6 cellular contexts compared by ENCODE assay signal in the genomic region with DNA sequence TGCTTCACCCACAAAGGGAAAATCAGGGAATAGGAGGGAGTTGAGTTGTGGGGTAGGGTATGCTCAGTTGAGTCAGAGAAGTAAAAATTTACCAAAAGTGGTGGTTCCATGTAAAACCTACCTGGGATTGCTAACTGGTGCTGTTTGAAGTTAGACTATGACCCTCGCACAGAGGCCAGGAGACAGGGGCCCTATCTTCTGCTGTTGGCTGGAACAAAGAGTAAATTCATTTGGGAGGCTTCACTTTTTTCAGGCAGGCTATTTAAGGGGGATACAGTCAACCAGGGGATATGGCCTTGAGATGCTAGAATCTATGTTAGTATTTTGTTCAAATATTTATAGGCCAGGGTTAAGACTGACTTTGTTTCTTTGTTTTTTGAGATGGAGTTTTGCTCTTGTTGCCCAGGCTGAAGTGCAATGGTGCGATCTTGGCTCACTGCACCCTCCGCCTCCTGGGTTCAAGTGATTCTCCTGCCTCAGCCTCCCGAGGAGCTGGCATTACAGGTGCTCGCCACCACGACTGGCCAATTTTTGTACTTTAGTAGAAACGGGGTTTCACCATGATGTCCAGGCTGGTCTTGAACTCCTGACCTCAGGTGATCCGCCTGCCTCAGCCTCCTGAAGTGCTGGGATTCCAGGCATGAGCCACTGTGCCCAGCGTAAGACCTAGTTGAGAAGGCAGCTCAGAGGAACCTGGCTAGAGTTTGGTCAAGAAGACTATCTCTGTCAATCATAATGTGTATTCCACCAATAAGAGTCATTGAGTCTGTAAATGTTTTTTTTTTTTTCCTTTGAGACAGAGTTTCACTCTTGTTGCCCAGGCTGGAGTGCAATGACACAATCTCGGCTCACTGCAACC. TPM values are rescaled to one million over a fixed set of nuclear protein-coding genes. Genes with fewer than 3 reads are reported as not detected.
DNase-seq lines count a peak whose midpoint lies in the region; ATAC-seq, FAIRE-seq and TF ChIP-seq lines count a peak whose summit lies in the region.
"Not testable (repeated sequence)": the region's sequence is repeated elsewhere in the genome, so short reads cannot be mapped to it uniquely, and the experiment has no call there.
"Had no signal": no experiment of that assay in that cellular context is flagged by ENCODE, and none has a peak within 500 bp of the region (broad histone marks: within the 10 kb centered on the region; RNA-seq: fewer than 3 reads in every experiment).

No MANE protein-coding gene starts in this region.

- H4K20me1 ChIP-seq in HepG2 (ENCODE audit: insufficient read depth, low read length), result not testable (repeated sequence)

- peak; percentile 48 for FAIRE-seq in HepG2 (lab: Jason Lieb, UNC)

- not testable (repeated sequence) for TF ChIP-seq RAD21 in HepG2 (CRISPR knock-in tag; IDR thresholded peaks at IDR 0.05)

- DNase-seq in endodermal cell, result peak; percentile 5
- DNase-seq in HepG2 (ENCODE audit: low spot score), result peak; percentile 75
- DNase-seq in osteocyte (ENCODE audit: extremely low spot score, unreplicated experiment), result peak; percentile 38
- peak; percentile 18 for DNase-seq in type B pancreatic cell (ENCODE audit: extremely low spot score, unreplicated experiment)

- H3K9ac ChIP-seq in endodermal cell (ENCODE audit: extremely low read depth, low read length, poor library complexity, severe bottlenecking), result not testable (repeated sequence)
- peak overlapping the region; percentile 34; the same call in 1 of the 2 replicates for H3K9ac ChIP-seq in HepG2 (ENCODE audit: insufficient read depth, low read depth, low read length)

- not testable (repeated sequence) for H3K4me3 Mint-ChIP-seq in endodermal cell; osteocyte (ENCODE audit: unreplicated experiment); type B pancreatic cell

- 83 to 89% methylated on average over 9 to 10 of the region's 10 CpGs for WGBS in endodermal cell (ENCODE audit: insufficient coverage in 1 of 2, insufficient read length in 1 of 2), 2 experiments
- WGBS in HepG2 (ENCODE audit: low lambda C conversion rate), result 19% methylated on average over 10 of the region's 10 CpGs

- not testable (repeated sequence) for H3K27ac Mint-ChIP-seq in endodermal cell; osteocyte (ENCODE audit: unreplicated experiment); type B pancreatic cell

- peak in 1 of 2 experiments; percentile 78; a peak in 2 of 4 replicates for TF ChIP-seq EP300 in HepG2 (IDR thresholded peaks at IDR 0.05; ENCODE audit: low read depth in 2 of 2, low read length in 2 of 2)
- TF ChIP-seq EP300 in HepG2 (CRISPR knock-in tag; IDR thresholded peaks at IDR 0.05; ENCODE audit: borderline replicate concordance), result not testable (repeated sequence)

- not testable (repeated sequence) for H3K27me3 Mint-ChIP-seq in endodermal cell (ENCODE audit: insufficient read depth); osteocyte (ENCODE audit: unreplicated experiment); type B pancreatic cell

- POLR2A ChIA-PET in HepG2 (lab: Yijun Ruan, JAX), result interaction anchor here (0.7 to 1.4 kb wide), 2 partner anchors 23 to 24 kb away, joined by 3 to 4 read pairs; a partner anchor contains a TSS

- BruUV-seq in HepG2 (replicated peaks; lab: Mats Ljungman, UMichigan), result not testable (repeated sequence)

- H3K4me1 ChIP-seq in endodermal cell (ENCODE audit: control insufficient read depth, insufficient read depth, low read length), result not testable (repeated sequence)
- peaks cover 31% of the 10 kb centered on the region for H3K4me1 ChIP-seq in HepG2 (ENCODE audit: insufficient read depth, low read length)

- peaks cover 19% of the 10 kb centered on the region for H3K36me3 Mint-ChIP-seq in endodermal cell (ENCODE audit: low read depth)
- H3K36me3 Mint-ChIP-seq in osteocyte (ENCODE audit: unreplicated experiment); type B pancreatic cell: not testable (repeated sequence)

- not testable (repeated sequence) for H3K27ac ChIP-seq in endodermal cell (ENCODE audit: low read depth, low read length)
- H3K27ac ChIP-seq in HepG2 (ENCODE audit: extremely low read length, insufficient read depth, low read length), result peak overlapping the region; percentile 79

- not testable (repeated sequence) for H2AFZ ChIP-seq in HepG2 (ENCODE audit: low read length)

- H3K4me1 Mint-ChIP-seq in endodermal cell; osteocyte (ENCODE audit: unreplicated experiment); type B pancreatic cell (ENCODE audit: unreplicated experiment): not testable (repeated sequence)

- not testable (repeated sequence) for TF ChIP-seq CTCF in endodermal cell (conservative IDR thresholded peaks at IDR 0.05); HepG2 (CRISPR knock-in tag; IDR thresholded peaks at IDR 0.05); osteocyte (IDR thresholded peaks at IDR 0.05); type B pancreatic cell (conservative IDR thresholded peaks at IDR 0.05)

- not testable (repeated sequence) for H3K79me2 ChIP-seq in HepG2 (ENCODE audit: insufficient read depth, low read length)

- CTCF ChIA-PET in HepG2 (lab: Yijun Ruan, JAX; ENCODE audit: low intra/inter-chr PET ratio, low total read pairs), result not testable (repeated sequence)

- not testable (repeated sequence) for H3K4me3 ChIP-seq in endodermal cell (ENCODE audit: low read length); HepG2 (replicated peaks in 1 of 3; ENCODE audit: insufficient read depth in 1 of 3, low read depth in 2 of 3, low read length in 3 of 3)

- H3K9me3 Mint-ChIP-seq in endodermal cell (peaks cover 44% of the 10 kb centered on the region), osteocyte (ENCODE audit: unreplicated experiment) (peaks cover 26% of the 10 kb centered on the region)
- H3K9me3 Mint-ChIP-seq in type B pancreatic cell, result not testable (repeated sequence)

- peak; percentile 94 for ATAC-seq in HepG2

- in situ Hi-C loops in HepG2 (cut with HindIII; ENCODE audit: extremely low pct_ligation_motif_present, low pct_unique_long_range_greater_than_20kb), result not testable (repeated sequence)

- peaks cover 29% of the 10 kb centered on the region for H3K36me3 ChIP-seq in endodermal cell (ENCODE audit: control insufficient read depth, insufficient read depth, low read length)
- not testable (repeated sequence) for H3K36me3 ChIP-seq in HepG2 (replicated peaks in 1 of 2; ENCODE audit: control insufficient read depth in 1 of 2, insufficient read depth in 2 of 2, low read length in 2 of 2)

- TF ChIP-seq POLR2A in HepG2 (IDR thresholded peaks at IDR 0.05; ENCODE audit: insufficient read depth in 1 of 2, low read depth in 2 of 2, low read length in 2 of 2), result not testable (repeated sequence)

- intact Hi-C loops in HepG2 (cut with micrococcal nuclease; ENCODE audit: unreplicated experiment), result not testable (repeated sequence)

- peaks cover 33% of the 10 kb centered on the region for H3K9me3 ChIP-seq in endodermal cell (ENCODE audit: control insufficient read depth, low read length)
- H3K9me3 ChIP-seq in HepG2 (ENCODE audit: low read length), result peaks cover 62% of the 10 kb centered on the region

- H3K4me2 ChIP-seq in HepG2 (ENCODE audit: low read depth, low read length), result peak overlapping the region; percentile 47

- H3K27me3 ChIP-seq in endodermal cell (ENCODE audit: control insufficient read depth, insufficient read depth, low read length, poor library complexity, severe bottlenecking); HepG2 (ENCODE audit: control insufficient read depth in 1 of 2, insufficient read depth in 2 of 2, low read length in 2 of 2): not testable (repeated sequence)

RNA-seq across cellular contexts. Expression of a gene that starts 22.7 kb away (rescaled TPM):
- 100 to 1,000 TPM; 287 to 299 TPM for total RNA-seq in endodermal cell
- polyA plus RNA-seq in endodermal cell (2013, experiment 1 of 2), result 339 TPM
- 291 TPM for polyA plus RNA-seq in endodermal cell (2013, experiment 2 of 2)
- 208 and 212 TPM in 2 replicates for total RNA-seq in HepG2 (2016; rRNA removed; fragmentation: Illumina TruSeq; extraction: Trizol)
- total RNA-seq in HepG2 (2016; cell fraction: cytosol; rRNA removed; fragmentation: Illumina TruSeq; extraction: Trizol; ENCODE audit: low read depth), result 102 and 134 TPM in 2 replicates
- total RNA-seq in HepG2 (2016; cell fraction: insoluble cytoplasmic fraction; rRNA removed; fragmentation: Illumina TruSeq; extraction: Trizol), result 189 and 210 TPM in 2 replicates
- total RNA-seq in HepG2 (2016; cell fraction: membrane; rRNA removed; fragmentation: Illumina TruSeq; extraction: Trizol), result 191 and 246 TPM in 2 replicates
- 98.0 and 107 TPM in 2 replicates for total RNA-seq in HepG2 (2016; cell fraction: nucleus; rRNA removed; fragmentation: Illumina TruSeq; extraction: Trizol)
- 133 and 140 TPM in 2 replicates for polyA plus RNA-seq in HepG2 (2011; rRNA removed)
- polyA plus RNA-seq in HepG2 (2011; cell fraction: cytosol; rRNA removed), result 149 and 162 TPM in 2 replicates
- 82.0 and 95.1 TPM in 2 replicates for polyA plus RNA-seq in HepG2 (2011; cell fraction: nucleus; rRNA removed)
- 126 and 133 TPM in 2 replicates for polyA plus RNA-seq in HepG2 (2012)
- polyA plus RNA-seq in HepG2 (2016; cell fraction: cytosol; fragmentation: Illumina TruSeq; extraction: Trizol; ENCODE audit: low read depth), result 114 and 153 TPM in 2 replicates
- polyA plus RNA-seq in HepG2 (2016; cell fraction: insoluble cytoplasmic fraction; fragmentation: Illumina TruSeq; extraction: Trizol; ENCODE audit: low read depth), result 172 and 194 TPM in 2 replicates
- polyA plus RNA-seq in HepG2 (2016; cell fraction: membrane; fragmentation: Illumina TruSeq; extraction: Trizol; ENCODE audit: low read depth), result 173 and 213 TPM in 2 replicates
- polyA plus RNA-seq in HepG2 (2016; cell fraction: nucleus; fragmentation: Illumina TruSeq; extraction: Trizol; ENCODE audit: insufficient read depth, low read depth), result 136 and 145 TPM in 2 replicates
- polyA minus RNA-seq in HepG2 (2011; rRNA and poly(A)+ RNA removed; ENCODE audit: low replicate concordance), result 0.49 and 125 TPM in 2 replicates
- polyA minus RNA-seq in HepG2 (2011; cell fraction: cytosol; rRNA and poly(A)+ RNA removed), result 56.9 and 65.0 TPM in 2 replicates
- 134 and 139 TPM in 2 replicates for polyA minus RNA-seq in HepG2 (2011; cell fraction: nucleus; rRNA and poly(A)+ RNA removed)
- total RNA-seq in osteocyte, result 100.0 and 102 TPM in 2 replicates
- 91.8 and 106 TPM in 2 replicates for total RNA-seq in type B pancreatic cell (ENCODE audit: low replicate concordance)
- total RNA-seq: Calu3 had no signal

RNA-seq across cellular contexts. Expression of a gene that starts 22.7 kb away (rescaled TPM):
- total RNA-seq in endodermal cell (10 to 100 TPM; 21.8 to 27.2 TPM), HepG2 (2016; rRNA removed; fragmentation: Illumina TruSeq; extraction: Trizol) (7.6 and 10.2 TPM in 2 replicates), osteocyte (19.1 and 20.5 TPM in 2 replicates), type B pancreatic cell (ENCODE audit: low replicate concordance) (16.7 and 20.2 TPM in 2 replicates)
- polyA plus RNA-seq in endodermal cell (2013, experiment 1 of 2), result 24.9 TPM
- polyA plus RNA-seq in endodermal cell (2013, experiment 2 of 2), result 42.8 TPM
- 1.5 and 2.2 TPM in 2 replicates for total RNA-seq in HepG2 (2016; cell fraction: cytosol; rRNA removed; fragmentation: Illumina TruSeq; extraction: Trizol; ENCODE audit: low read depth)
- 8.7 and 13.6 TPM in 2 replicates for total RNA-seq in HepG2 (2016; cell fraction: insoluble cytoplasmic fraction; rRNA removed; fragmentation: Illumina TruSeq; extraction: Trizol)
- 0.93 and 5.9 TPM in 2 replicates for total RNA-seq in HepG2 (2016; cell fraction: membrane; rRNA removed; fragmentation: Illumina TruSeq; extraction: Trizol)
- total RNA-seq in HepG2 (2016; cell fraction: nucleus; rRNA removed; fragmentation: Illumina TruSeq; extraction: Trizol), result 19.5 and 20.4 TPM in 2 replicates
- 2.1 and 2.4 TPM in 2 replicates for polyA plus RNA-seq in HepG2 (2011; rRNA removed)
- polyA plus RNA-seq in HepG2 (2011; cell fraction: cytosol; rRNA removed), result 1.6 and 3.5 TPM in 2 replicates
- 1.3 and 3.0 TPM in 2 replicates for polyA plus RNA-seq in HepG2 (2011; cell fraction: nucleus; rRNA removed)
- 71.6 and 98.2 TPM in 2 replicates for polyA plus RNA-seq in HepG2 (2012)
- polyA plus RNA-seq in HepG2 (2016; cell fraction: cytosol; fragmentation: Illumina TruSeq; extraction: Trizol; ENCODE audit: low read depth), result 3.5 and 7.6 TPM in 2 replicates
- 11.7 and 15.8 TPM in 2 replicates for polyA plus RNA-seq in HepG2 (2016; cell fraction: insoluble cytoplasmic fraction; fragmentation: Illumina TruSeq; extraction: Trizol; ENCODE audit: low read depth)
- 2.1 and 4.6 TPM in 2 replicates for polyA plus RNA-seq in HepG2 (2016; cell fraction: membrane; fragmentation: Illumina TruSeq; extraction: Trizol; ENCODE audit: low read depth)
- 5.9 and 6.6 TPM in 2 replicates for polyA plus RNA-seq in HepG2 (2016; cell fraction: nucleus; fragmentation: Illumina TruSeq; extraction: Trizol; ENCODE audit: insufficient read depth, low read depth)
- polyA minus RNA-seq in HepG2 (2011; rRNA and poly(A)+ RNA removed; ENCODE audit: low replicate concordance), result 5.2 TPM in 1 of 2 replicates, not detected in the other
- 5.1 and 8.9 TPM in 2 replicates for polyA minus RNA-seq in HepG2 (2011; cell fraction: cytosol; rRNA and poly(A)+ RNA removed)
- 46.2 and 51.5 TPM in 2 replicates for polyA minus RNA-seq in HepG2 (2011; cell fraction: nucleus; rRNA and poly(A)+ RNA removed)
- total RNA-seq: A172, Calu3 had no signal

Comparison
In these comparisons a context has a peak if more than half of its experiments do, and no peak if none do; other contexts are left out.
1. DNase-seq: peak in every context shown above with its lines; median percentile 75 in HepG2; 38 in osteocyte; 18 in type B pancreatic cell; 5 in endodermal cell.